ENCODE assay signal across 8 cellular contexts in the genomic region with DNA sequence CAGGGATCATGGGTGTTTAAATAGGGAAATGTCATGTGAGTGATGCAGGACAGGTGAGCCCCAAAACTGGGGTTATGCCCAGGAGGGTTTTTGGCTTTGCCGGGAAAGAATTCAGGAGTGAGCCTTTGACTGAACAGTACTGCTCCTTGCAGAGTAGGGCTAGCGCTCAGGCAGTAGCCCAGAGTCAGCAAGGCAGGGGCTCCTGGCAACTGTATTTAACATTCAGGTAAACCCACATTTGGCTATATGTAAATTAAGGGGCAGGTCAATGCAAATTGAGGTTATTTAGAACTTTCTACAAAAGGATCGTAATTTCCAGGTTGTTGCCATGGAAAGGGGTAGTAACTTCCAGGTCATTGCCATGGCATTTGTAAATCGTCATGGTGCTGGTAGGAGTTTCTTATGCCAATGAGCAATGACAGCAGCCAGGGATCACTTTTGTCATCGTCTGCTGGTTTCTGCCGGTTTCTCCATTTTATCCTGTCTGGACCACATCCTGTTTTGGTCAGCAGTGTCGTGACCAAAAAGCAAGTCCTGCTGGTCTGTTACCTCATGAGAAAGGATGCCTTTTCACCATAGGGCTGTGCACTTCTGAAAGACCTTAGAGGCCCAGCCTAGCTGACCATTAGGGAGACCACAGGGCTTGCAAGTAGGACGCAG. TPM values are rescaled to one million over a fixed set of nuclear protein-coding genes. Genes with fewer than 3 reads are reported as not detected.
DNase-seq lines count a peak whose midpoint lies in the region; ATAC-seq and TF ChIP-seq lines count a peak whose summit lies in the region.

No MANE protein-coding gene starts in this region.

- POLR2A ChIA-PET in naive thymus-derived CD4-positive, alpha-beta T cell (lab: Charles Lee): no interaction called here

- H3K36me3 Mint-ChIP-seq in activated naive CD8-positive, alpha-beta T cell treated with anti-CD3 and anti-CD28 coated beads for 36 hours: peaks cover 76% of the 10 kb centered on the region
- H3K36me3 Mint-ChIP-seq in naive thymus-derived CD4-positive, alpha-beta T cell: peaks cover 23 to 78% (median 69%) of the 10 kb centered on the region in 5 donors

- no peak for TF ChIP-seq POLR2A in NB4 (IDR thresholded peaks at IDR 0.05; ENCODE audit: extremely low read depth, insufficient read length)

- peaks cover 0 to 38% (median 5%) of the 10 kb centered on the region in 3 experiments for H3K36me3 ChIP-seq in naive thymus-derived CD4-positive, alpha-beta T cell (ENCODE audit: control insufficient read depth in 2 of 3, insufficient read depth in 3 of 3, low read length in 3 of 3)

- H3K27me3 Mint-ChIP-seq in activated naive CD8-positive, alpha-beta T cell treated with anti-CD3 and anti-CD28 coated beads for 36 hours: no peaks in the 10 kb centered on the region
- no peaks in the 10 kb centered on the region for H3K27me3 Mint-ChIP-seq in naive thymus-derived CD4-positive, alpha-beta T cell

- DNase-seq in ELF-1 (ENCODE audit: low read depth, low spot score): peak; percentile 7
- DNase-seq in NB4 (ENCODE audit: low read depth): peak; percentile 84
- DNase-seq in activated naive CD8-positive, alpha-beta T cell treated with anti-CD3 and anti-CD28 coated beads for 36 hours: peak; percentile 14
- DNase-seq in naive thymus-derived CD4-positive, alpha-beta T cell: peak in 7 of 9 donors; percentile 23 to 58 (median 46)
- no peak for DNase-seq in hepatic stellate cell (ENCODE audit: low spot score)
- DNase-seq in foreskin fibroblast: no peak
- no peak for DNase-seq in NCI-H2029 treated with DMSO at 0.1 percent for 48 hours (lab: John Stamatoyannopoulos, UW)

- H3K27ac ChIP-seq in naive thymus-derived CD4-positive, alpha-beta T cell (ENCODE audit: low read depth, low read length): no peak overlapping the region

- no peak for TF ChIP-seq CTCF in NB4 (IDR thresholded peaks at IDR 0.05; ENCODE audit: low read depth, low read length)
- no peak for TF ChIP-seq CTCF in foreskin fibroblast (IDR thresholded peaks at IDR 0.05; ENCODE audit: low read depth, low read length)

- H3K4me1 ChIP-seq in naive thymus-derived CD4-positive, alpha-beta T cell (ENCODE audit: control insufficient read depth in 2 of 2, insufficient read depth in 2 of 2, low read length in 2 of 2): peaks cover 5 to 6% of the 10 kb centered on the region in 2 donors

- peak; percentile 91 for ATAC-seq in naive thymus-derived CD4-positive, alpha-beta T cell
- no peak for ATAC-seq in HG02588 (IDR thresholded peaks at IDR 0.05; ENCODE audit: unreplicated experiment)

- H3K9me3 ChIP-seq in naive thymus-derived CD4-positive, alpha-beta T cell (ENCODE audit: control insufficient read depth in 2 of 3, low read length in 3 of 3): peaks cover 0 to 34% (median 0%) of the 10 kb centered on the region in 3 experiments

- H3K27ac Mint-ChIP-seq in activated naive CD8-positive, alpha-beta T cell treated with anti-CD3 and anti-CD28 coated beads for 36 hours: peak overlapping the region; percentile 21
- H3K27ac Mint-ChIP-seq in naive thymus-derived CD4-positive, alpha-beta T cell: peak overlapping the region in 8 of 9 donors; percentile 32 to 92 (median 56)

- H3K4me3 ChIP-seq in NB4 (ENCODE audit: low read depth, low read length) (no peak overlapping the region), foreskin fibroblast (ENCODE audit: low read depth in 1 of 2, low read length in 2 of 2) (no peak overlapping the region)
- no peak overlapping the region for H3K4me3 ChIP-seq in naive thymus-derived CD4-positive, alpha-beta T cell (ENCODE audit: low read length)

- H3K27me3 ChIP-seq in naive thymus-derived CD4-positive, alpha-beta T cell (ENCODE audit: control insufficient read depth in 2 of 2, insufficient read depth in 2 of 2, low read length in 2 of 2): no peaks in the 10 kb centered on the region

- CTCF ChIA-PET in naive thymus-derived CD4-positive, alpha-beta T cell (lab: Charles Lee): no interaction called here

- intact Hi-C loops in naive thymus-derived CD4-positive, alpha-beta T cell (cut with micrococcal nuclease): loop anchor here in 1 of 2 donors (10.0 kb wide), 1 partner anchor 52 kb away; no protein-coding TSS in a partner anchor

- no peak overlapping the region for H3K4me3 Mint-ChIP-seq in activated naive CD8-positive, alpha-beta T cell treated with anti-CD3 and anti-CD28 coated beads for 36 hours
- peak overlapping the region in 6 of 10 donors; percentile 38 to 42 (median 41) for H3K4me3 Mint-ChIP-seq in naive thymus-derived CD4-positive, alpha-beta T cell

- H3K9me3 Mint-ChIP-seq in activated naive CD8-positive, alpha-beta T cell treated with anti-CD3 and anti-CD28 coated beads for 36 hours: peaks cover 34% of the 10 kb centered on the region
- H3K9me3 Mint-ChIP-seq in naive thymus-derived CD4-positive, alpha-beta T cell: peaks cover 6 to 54% (median 33%) of the 10 kb centered on the region in 11 donors

- peaks cover 20% of the 10 kb centered on the region for H3K4me1 Mint-ChIP-seq in activated naive CD8-positive, alpha-beta T cell treated with anti-CD3 and anti-CD28 coated beads for 36 hours
- peaks cover 20 to 44% (median 24%) of the 10 kb centered on the region in 7 donors for H3K4me1 Mint-ChIP-seq in naive thymus-derived CD4-positive, alpha-beta T cell

RNA-seq across cellular contexts. Expression of gene MTHFS, which starts 24.3 kb away (rescaled TPM):
- 10 to 100 TPM; 33.3 to 33.7 TPM for total RNA-seq in activated naive CD8-positive, alpha-beta T cell treated with anti-CD3 and anti-CD28 coated beads for 36 hours
- total RNA-seq in naive thymus-derived CD4-positive, alpha-beta T cell: 10 to 100 TPM; 15.8 to 31.8 (median 20.3) TPM
- polyA plus RNA-seq in naive thymus-derived CD4-positive, alpha-beta T cell: 10 to 100 TPM; 89.1 to 93.3 TPM

Comparison
In these comparisons a context has a peak if more than half of its experiments do, and no peak if none do; other contexts are left out.
1. DNase-seq: peak in ELF-1 (single experiment), NB4 (single experiment), activated naive CD8-positive, alpha-beta T cell treated with anti-CD3 and anti-CD28 coated beads for 36 hours (single experiment) and naive thymus-derived CD4-positive, alpha-beta T cell (7 of 9); none in hepatic stellate cell (single experiment), foreskin fibroblast (0 of 2) and NCI-H2029 treated with DMSO at 0.1 percent for 48 hours (single experiment).